ENCODE assay signal across 13 cellular contexts in the genomic region with DNA sequence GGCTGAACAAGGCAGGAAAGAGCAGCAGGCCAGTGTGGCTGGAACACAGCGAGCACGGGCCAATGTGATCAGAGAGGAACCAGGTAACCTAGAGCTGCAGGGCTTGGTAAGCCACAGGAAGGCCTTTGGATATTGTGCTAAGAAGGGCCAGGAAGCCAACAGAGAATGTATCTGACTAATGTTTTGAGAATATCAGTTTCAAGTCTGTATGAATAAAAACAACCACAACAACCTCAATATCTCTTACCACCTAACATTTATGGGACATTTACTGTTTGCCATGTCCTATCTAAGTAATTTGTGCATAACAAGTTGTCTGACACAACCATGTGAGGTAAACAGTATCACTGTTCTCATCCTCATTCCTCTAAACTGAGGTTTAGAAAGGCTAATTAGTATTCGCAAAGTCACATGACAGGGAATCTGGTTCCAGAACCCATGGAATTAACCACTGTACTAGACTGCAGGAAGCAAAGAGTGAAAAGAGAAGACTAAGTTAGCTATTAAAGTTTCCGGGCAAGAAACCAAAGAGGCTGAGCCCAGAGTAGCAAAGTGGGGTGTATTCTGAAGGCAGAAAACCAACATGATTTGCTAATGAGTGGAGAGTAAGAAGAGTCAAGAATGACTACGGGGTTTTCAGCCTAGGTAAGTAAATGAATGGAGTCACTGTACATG. TPM values are rescaled to one million over a fixed set of nuclear protein-coding genes. Genes with fewer than 3 reads are reported as not detected.
DNase-seq lines count a peak whose midpoint lies in the region; ATAC-seq and TF ChIP-seq lines count a peak whose summit lies in the region.
"Had no signal": no experiment of that assay in that cellular context is flagged by ENCODE, and none has a peak within 500 bp of the region (broad histone marks: within the 10 kb centered on the region; RNA-seq: fewer than 3 reads in every experiment).

No MANE protein-coding gene starts in this region.

- CTCF ChIA-PET in CD8-positive, alpha-beta T cell (lab: Charles Lee) = no interaction called here

- intact Hi-C loops in CD8-positive, alpha-beta T cell (cut with DNase I, micrococcal nuclease) = loop anchor here (5.0 kb wide), 2 partner anchors 35 to 45 kb away; a partner anchor contains a TSS
- intact Hi-C loops in posterior vena cava (cut with DNase I) = loop anchor here in 1 of 2 donors (10.0 kb wide), 2 partner anchors 158 to 218 kb away; no protein-coding TSS in a partner anchor

- H3K4me1 Mint-ChIP-seq in CD8-positive, alpha-beta T cell (ENCODE audit: low read depth) = peaks cover 43% of the 10 kb centered on the region
- peaks cover 28 to 41% of the 10 kb centered on the region in 2 donors for H3K4me1 Mint-ChIP-seq in effector memory CD8-positive, alpha-beta T cell (ENCODE audit: low read depth in 2 of 2)

- H3K4me1 ChIP-seq in CD8-positive, alpha-beta T cell (ENCODE audit: insufficient read depth, low read length) = peaks cover 4% of the 10 kb centered on the region

- ATAC-seq in CD8-positive, alpha-beta T cell = peak; percentile 42
- ATAC-seq in GM19468 (IDR thresholded peaks at IDR 0.05; ENCODE audit: extremely low read depth, unreplicated experiment) = peak; percentile 41
- ATAC-seq in HG03565 (IDR thresholded peaks at IDR 0.05; ENCODE audit: unreplicated experiment) = peak; percentile 46
- no peak for ATAC-seq in effector memory CD8-positive, alpha-beta T cell (replicated peaks)

- peaks cover 13% of the 10 kb centered on the region for H3K36me3 Mint-ChIP-seq in CD8-positive, alpha-beta T cell
- peaks cover 6% of the 10 kb centered on the region for H3K36me3 Mint-ChIP-seq in effector memory CD8-positive, alpha-beta T cell (ENCODE audit: insufficient read depth)

- POLR2A ChIA-PET in CD8-positive, alpha-beta T cell (lab: Charles Lee) = no interaction called here

- no peaks in the 10 kb centered on the region for H3K36me3 ChIP-seq in CD8-positive, alpha-beta T cell (ENCODE audit: insufficient read depth, low read length)
- H3K36me3 ChIP-seq: adrenal gland had no signal

- no peak for DNase-seq in CD8-positive, alpha-beta T cell
- peak in 1 of 3 experiments; percentile 5 for DNase-seq in effector memory CD8-positive, alpha-beta T cell
- DNase-seq in posterior vena cava (ENCODE audit: low spot score) (no peak), foreskin fibroblast (no peak), iPS-NIHi11 (ENCODE audit: low spot score) (no peak), medulla oblongata (ENCODE audit: extremely low spot score) (no peak)
- DNase-seq: DND-41, MM.1S, occipital lobe had no signal

- H3K4me3 ChIP-seq in CD8-positive, alpha-beta T cell (ENCODE audit: low read depth, low read length) = no peak overlapping the region
- no peak overlapping the region for H3K4me3 ChIP-seq in foreskin fibroblast (ENCODE audit: low read depth in 1 of 2, low read length in 2 of 2)
- H3K4me3 ChIP-seq: adrenal gland, GM23248 had no signal

- no peaks in the 10 kb centered on the region for H3K9me3 Mint-ChIP-seq in CD8-positive, alpha-beta T cell
- H3K9me3 Mint-ChIP-seq in effector memory CD8-positive, alpha-beta T cell = no peaks in the 10 kb centered on the region

- H3K4me3 Mint-ChIP-seq in CD8-positive, alpha-beta T cell = no peak overlapping the region
- H3K4me3 Mint-ChIP-seq in effector memory CD8-positive, alpha-beta T cell = peak overlapping the region in 1 of 2 donors; percentile 5

- no peaks in the 10 kb centered on the region for H3K27me3 Mint-ChIP-seq in CD8-positive, alpha-beta T cell (ENCODE audit: low read depth)
- no peaks in the 10 kb centered on the region for H3K27me3 Mint-ChIP-seq in effector memory CD8-positive, alpha-beta T cell

- TF ChIP-seq CTCF in CD8-positive, alpha-beta T cell (IDR thresholded peaks at IDR 0.05) = no peak
- TF ChIP-seq CTCF in foreskin fibroblast (IDR thresholded peaks at IDR 0.05; ENCODE audit: low read depth, low read length) = no peak

- no peaks in the 10 kb centered on the region for H3K27me3 ChIP-seq in CD8-positive, alpha-beta T cell (ENCODE audit: insufficient read depth, low read length)
- H3K27me3 ChIP-seq: adrenal gland had no signal

- H3K27ac Mint-ChIP-seq in CD8-positive, alpha-beta T cell = peak overlapping the region; percentile 55
- peak overlapping the region; percentile 16 to 36 for H3K27ac Mint-ChIP-seq in effector memory CD8-positive, alpha-beta T cell

- no peaks in the 10 kb centered on the region for H3K9me3 ChIP-seq in CD8-positive, alpha-beta T cell (ENCODE audit: low read length)
- H3K9me3 ChIP-seq: adrenal gland had no signal

- H3K27ac ChIP-seq in CD8-positive, alpha-beta T cell (ENCODE audit: low read depth, low read length) = no peak overlapping the region
- H3K27ac ChIP-seq: adrenal gland, GM23248 had no signal

RNA-seq across cellular contexts. Expression of a gene that starts 38.9 kb away (rescaled TPM):
- 10 to 100 TPM; 30.1 to 31.8 TPM for total RNA-seq in CD8-positive, alpha-beta T cell
- total RNA-seq in posterior vena cava = 1 to 10 TPM; 6.0 to 9.6 TPM

RNA-seq across cellular contexts. Expression of a gene that starts 39.4 kb away (rescaled TPM):
- 10 to 100 TPM; 28.8 to 28.9 TPM for total RNA-seq in CD8-positive, alpha-beta T cell
- 10 to 100 TPM; 12.5 to 15.7 TPM for total RNA-seq in posterior vena cava

RNA-seq across cellular contexts. Expression of a gene that starts 45.1 kb away (rescaled TPM):
- 10 to 100 TPM in 1 of 2 experiments, 1 to 10 TPM in 1; 8.5 to 12.2 TPM for total RNA-seq in CD8-positive, alpha-beta T cell
- total RNA-seq in posterior vena cava = 10 to 100 TPM; 29.6 to 33.1 TPM
